Comparison of ENCODE assay signal across 8 cellular contexts in genomic region chr1:53681647-53682368, GRCh38. TPM values are rescaled to one million over a fixed set of nuclear protein-coding genes. Genes with fewer than 3 reads are reported as not detected.
A peak's percentile ranks its signal among the peaks of the same experiment; 100 is the strongest.
DNase-seq lines count a peak whose midpoint lies in the region; ATAC-seq, FAIRE-seq and TF ChIP-seq lines count a peak whose summit lies in the region.

No MANE protein-coding gene starts in this region.

- H3K9me3 ChIP-seq in CD8-positive, alpha-beta memory T cell (ENCODE audit: low read length) = no peaks in the 10 kb centered on the region
- no peaks in the 10 kb centered on the region for H3K9me3 ChIP-seq in RWPE2 (ENCODE audit: severe bottlenecking)
- H3K9me3 ChIP-seq in kidney (ENCODE audit: control insufficient read depth in 1 of 2, low read length in 2 of 2) = no peaks in the 10 kb centered on the region
- no peaks in the 10 kb centered on the region for H3K9me3 ChIP-seq in MG63

- H3K4me1 ChIP-seq in CD8-positive, alpha-beta memory T cell (ENCODE audit: insufficient read depth, low read length) = peaks cover 8% of the 10 kb centered on the region
- H3K4me1 ChIP-seq in RWPE2 (ENCODE audit: insufficient read depth, poor library complexity, severe bottlenecking) (no peaks in the 10 kb centered on the region), kidney (ENCODE audit: control insufficient read depth in 1 of 2, insufficient read depth in 1 of 2, low read depth in 1 of 2, low read length in 2 of 2) (peaks cover 0 to 3% of the 10 kb centered on the region in 2 donors)

- peak; percentile 19 to 70 (median 28) for DNase-seq in CD8-positive, alpha-beta memory T cell
- DNase-seq in HT-29 (ENCODE audit: low spot score) (peak; percentile 68), RWPE2 (ENCODE audit: low spot score) (no peak), astrocyte of the hippocampus (ENCODE audit: low read depth, low spot score) (peak; percentile 66), kidney (no peak), cortex of kidney (lab: John Stamatoyannopoulos, UW) (no peak), MG63 (no peak)
- peak; percentile 5 to 21 for DNase-seq in stimulated activated CD8-positive, alpha-beta memory T cell treated with anti-CD3 and anti-CD28 coated beads, Interleukin-15, amount 100 ng/mL, for 48 hours (ENCODE audit: low read depth in 2 of 2)

- H3K27me3 Mint-ChIP-seq in CD8-positive, alpha-beta memory T cell = peaks cover 21% of the 10 kb centered on the region in 2 donors

- TF ChIP-seq CTCF in RWPE2 (IDR thresholded peaks at IDR 0.05; ENCODE audit: poor library complexity, severe bottlenecking) (peak; percentile 67), kidney (IDR thresholded peaks at IDR 0.05; ENCODE audit: borderline replicate concordance, extremely low read depth, insufficient read depth) (peak; percentile 51)

- no peak for FAIRE-seq in kidney (lab: Jason Lieb, UNC)

- no peak overlapping the region for H3K4me3 ChIP-seq in CD8-positive, alpha-beta memory T cell (ENCODE audit: low read length)
- H3K4me3 ChIP-seq in RWPE2 (ENCODE audit: severe bottlenecking) = no peak overlapping the region
- H3K4me3 ChIP-seq in kidney (ENCODE audit: low read length in 2 of 2) = no peak overlapping the region
- H3K4me3 ChIP-seq in MG63 = no peak overlapping the region

- CTCF ChIA-PET in CD8-positive, alpha-beta memory T cell (lab: Charles Lee) = interaction anchor here (0.9 to 1.9 kb wide), 5 partner anchors 10 to 403 kb away, joined by 4 to 7 read pairs (median 5); no protein-coding TSS in a partner anchor

- peak overlapping the region in 4 of 7 donors; percentile 17 to 60 (median 46) for H3K4me3 Mint-ChIP-seq in CD8-positive, alpha-beta memory T cell

- H3K9me3 Mint-ChIP-seq in CD8-positive, alpha-beta memory T cell = no peaks in the 10 kb centered on the region

- H3K27ac ChIP-seq in CD8-positive, alpha-beta memory T cell (ENCODE audit: low read depth, low read length) = no peak overlapping the region
- H3K27ac ChIP-seq in RWPE2 (ENCODE audit: poor library complexity, severe bottlenecking) = no peak overlapping the region
- no peak overlapping the region for H3K27ac ChIP-seq in kidney (ENCODE audit: low read depth in 2 of 2, low read length in 2 of 2)

- no peaks in the 10 kb centered on the region for H3K27me3 ChIP-seq in CD8-positive, alpha-beta memory T cell (ENCODE audit: insufficient read depth, low read length, poor library complexity, severe bottlenecking)
- H3K27me3 ChIP-seq in RWPE2 (ENCODE audit: insufficient read depth, poor library complexity, severe bottlenecking) (peaks cover 3% of the 10 kb centered on the region), MG63 (no peaks in the 10 kb centered on the region)

- H3K9ac ChIP-seq in kidney (ENCODE audit: low read length in 2 of 2) = no peak overlapping the region

- intact Hi-C loops in kidney (cut with DNase I) = loop anchor here (5.0 kb wide), 1 partner anchor 195 kb away; no protein-coding TSS in a partner anchor

- peak; percentile 72 for ATAC-seq in RWPE2 (ENCODE audit: low read depth)

- peaks cover 5 to 8% (median 7%) of the 10 kb centered on the region in 3 donors for H3K4me1 Mint-ChIP-seq in CD8-positive, alpha-beta memory T cell

- peak overlapping the region in 3 of 8 donors; percentile 14 to 86 (median 28) for H3K27ac Mint-ChIP-seq in CD8-positive, alpha-beta memory T cell

- H3K36me3 Mint-ChIP-seq in CD8-positive, alpha-beta memory T cell = no peaks in the 10 kb centered on the region

- POLR2A ChIA-PET in CD8-positive, alpha-beta memory T cell (lab: Charles Lee) = no interaction called here

- H3K36me3 ChIP-seq in CD8-positive, alpha-beta memory T cell (ENCODE audit: insufficient read depth, low read length) = no peaks in the 10 kb centered on the region
- H3K36me3 ChIP-seq in RWPE2 (ENCODE audit: low read depth) (no peaks in the 10 kb centered on the region), kidney (ENCODE audit: control insufficient read depth in 1 of 2, insufficient read depth in 2 of 2, low read length in 2 of 2) (no peaks in the 10 kb centered on the region), MG63 (no peaks in the 10 kb centered on the region)

RNA-seq across cellular contexts. Expression of gene GLIS1, which starts 57.2 kb away (rescaled TPM):
- total RNA-seq in CD8-positive, alpha-beta memory T cell = not detected
- polyA plus RNA-seq in CD8-positive, alpha-beta memory T cell = 0.18 TPM
- total RNA-seq in HT-29 (2014; rRNA removed; shearing (Covaris generic)) = not detected in 2 replicates
- total RNA-seq in kidney = 3.3 TPM
- polyA plus RNA-seq in kidney (ENCODE audit: insufficient read depth, low read depth, low replicate concordance) = 3.7 TPM
- 1.4 TPM in 1 of 2 replicates, not detected in the other for total RNA-seq in MG63 (2014; rRNA removed; shearing (Covaris generic); ENCODE audit: low replicate concordance)

Comparison
In these comparisons a context has a peak if more than half of its experiments do, and no peak if none do; other contexts are left out.
1. DNase-seq: peak in CD8-positive, alpha-beta memory T cell (5 of 5), HT-29 (single experiment), astrocyte of the hippocampus (single experiment) and stimulated activated CD8-positive, alpha-beta memory T cell treated with anti-CD3 and anti-CD28 coated beads, Interleukin-15, amount 100 ng/mL, for 48 hours (2 of 2); none in RWPE2 (single experiment), kidney (single experiment), cortex of kidney (single experiment) and MG63 (single experiment).